Comparison of ENCODE assay signal across 13 cellular contexts in genomic region chr5:45695011-45695667, GRCh38. TPM values are rescaled to one million over a fixed set of nuclear protein-coding genes. Genes with fewer than 3 reads are reported as not detected.
DNase-seq lines count a peak whose midpoint lies in the region; ATAC-seq and TF ChIP-seq lines count a peak whose summit lies in the region.
"Had no signal": no experiment of that assay in that cellular context is flagged by ENCODE, and none has a peak within 500 bp of the region (broad histone marks: within the 10 kb centered on the region; RNA-seq: fewer than 3 reads in every experiment).

No MANE protein-coding gene starts in this region.

- ATAC-seq in activated naive CD8-positive, alpha-beta T cell treated with anti-CD3 and anti-CD28 coated beads, Interleukin-2, amount 10 ng/mL, durations not matched to agents 7 days and 5 days (ENCODE audit: low read depth) = no peak
- ATAC-seq in upper lobe of left lung (ENCODE audit: low FRiP score in 2 of 2) = no peak
- ATAC-seq in GM19324 (IDR thresholded peaks at IDR 0.05; ENCODE audit: low FRiP score, unreplicated experiment) = no peak
- no peak for ATAC-seq in HG03439 (IDR thresholded peaks at IDR 0.05; ENCODE audit: unreplicated experiment)
- ATAC-seq: T-cell had no signal

- H3K9me3 ChIP-seq in upper lobe of left lung = no peaks in the 10 kb centered on the region

- peak overlapping the region; percentile 59 for H3K4me2 ChIP-seq in mesendoderm (ENCODE audit: low read length)

- no peak overlapping the region for H2BK5ac ChIP-seq in mesendoderm (ENCODE audit: low read length)

- no peak overlapping the region for H2BK120ac ChIP-seq in mesendoderm (ENCODE audit: low read depth, low read length)

- H3K4me1 Mint-ChIP-seq in activated naive CD8-positive, alpha-beta T cell treated with anti-CD3 and anti-CD28 coated beads, Interleukin-2, amount 10 ng/mL, durations not matched to agents 7 days and 5 days = peaks cover 1% of the 10 kb centered on the region
- no peaks in the 10 kb centered on the region for H3K4me1 Mint-ChIP-seq in activated naive CD8-positive, alpha-beta T cell treated with anti-CD3 and anti-CD28 coated beads for 36 hours
- H3K4me1 Mint-ChIP-seq in activated CD4-positive, alpha-beta memory T cell treated with anti-CD3 and anti-CD28 coated beads, Interleukin-2, amount 10 ng/mL, durations not matched to agents 7 days and 5 days = peaks cover 2% of the 10 kb centered on the region

- H3K4me3 Mint-ChIP-seq in activated naive CD8-positive, alpha-beta T cell treated with anti-CD3 and anti-CD28 coated beads, Interleukin-2, amount 10 ng/mL, durations not matched to agents 7 days and 5 days = no peak overlapping the region
- no peak overlapping the region for H3K4me3 Mint-ChIP-seq in activated naive CD8-positive, alpha-beta T cell treated with anti-CD3 and anti-CD28 coated beads for 36 hours
- no peak overlapping the region for H3K4me3 Mint-ChIP-seq in activated CD4-positive, alpha-beta memory T cell treated with anti-CD3 and anti-CD28 coated beads, Interleukin-2, amount 10 ng/mL, durations not matched to agents 7 days and 5 days
- H3K4me3 Mint-ChIP-seq: T-cell had no signal

- no peaks in the 10 kb centered on the region for H3K36me3 Mint-ChIP-seq in activated naive CD8-positive, alpha-beta T cell treated with anti-CD3 and anti-CD28 coated beads, Interleukin-2, amount 10 ng/mL, durations not matched to agents 7 days and 5 days
- no peaks in the 10 kb centered on the region for H3K36me3 Mint-ChIP-seq in activated naive CD8-positive, alpha-beta T cell treated with anti-CD3 and anti-CD28 coated beads for 36 hours
- peaks cover 3% of the 10 kb centered on the region for H3K36me3 Mint-ChIP-seq in activated CD4-positive, alpha-beta memory T cell treated with anti-CD3 and anti-CD28 coated beads, Interleukin-2, amount 10 ng/mL, durations not matched to agents 7 days and 5 days (ENCODE audit: low read depth)
- H3K36me3 Mint-ChIP-seq: T-cell had no signal

- H3K56ac ChIP-seq in mesendoderm (ENCODE audit: low read length) = no peak overlapping the region

- no peak overlapping the region for H3K18ac ChIP-seq in mesendoderm (ENCODE audit: low read length)

- POLR2A ChIA-PET in activated naive CD8-positive, alpha-beta T cell treated with anti-CD3 and anti-CD28 coated beads, Interleukin-2, amount 10 ng/mL, durations not matched to agents 7 days and 5 days (lab: Charles Lee) = no interaction called here
- POLR2A ChIA-PET in activated CD4-positive, alpha-beta memory T cell treated with anti-CD3 and anti-CD28 coated beads, Interleukin-2, amount 10 ng/mL, durations not matched to agents 7 days and 5 days (lab: Charles Lee) = no interaction called here

- H3K27ac Mint-ChIP-seq in activated naive CD8-positive, alpha-beta T cell treated with anti-CD3 and anti-CD28 coated beads, Interleukin-2, amount 10 ng/mL, durations not matched to agents 7 days and 5 days = no peak overlapping the region
- no peak overlapping the region for H3K27ac Mint-ChIP-seq in activated naive CD8-positive, alpha-beta T cell treated with anti-CD3 and anti-CD28 coated beads for 36 hours
- no peak overlapping the region for H3K27ac Mint-ChIP-seq in activated CD4-positive, alpha-beta memory T cell treated with anti-CD3 and anti-CD28 coated beads, Interleukin-2, amount 10 ng/mL, durations not matched to agents 7 days and 5 days
- H3K27ac Mint-ChIP-seq: naive B cell, T-cell had no signal

- H3K79me1 ChIP-seq in mesendoderm (ENCODE audit: low read length) = no peaks in the 10 kb centered on the region

- no peak overlapping the region for H2AK5ac ChIP-seq in mesendoderm (ENCODE audit: low read length)

- H3K9me3 Mint-ChIP-seq in activated naive CD8-positive, alpha-beta T cell treated with anti-CD3 and anti-CD28 coated beads, Interleukin-2, amount 10 ng/mL, durations not matched to agents 7 days and 5 days = peaks cover 2% of the 10 kb centered on the region
- H3K9me3 Mint-ChIP-seq in activated naive CD8-positive, alpha-beta T cell treated with anti-CD3 and anti-CD28 coated beads for 36 hours = peaks cover 6% of the 10 kb centered on the region
- H3K9me3 Mint-ChIP-seq in activated CD4-positive, alpha-beta memory T cell treated with anti-CD3 and anti-CD28 coated beads, Interleukin-2, amount 10 ng/mL, durations not matched to agents 7 days and 5 days = no peaks in the 10 kb centered on the region

- H3K4me1 ChIP-seq in mesendoderm (ENCODE audit: control insufficient read depth, low read depth, low read length) = no peaks in the 10 kb centered on the region
- peaks cover 6 to 15% (median 9%) of the 10 kb centered on the region in 4 donors for H3K4me1 ChIP-seq in upper lobe of left lung
- H3K4me1 ChIP-seq: foreskin keratinocyte had no signal

- no CpG with 5 or more reads among the region's 47 CpGs for WGBS in mesendoderm (ENCODE audit: extremely low coverage, insufficient coverage, low lambda C conversion rate)
- WGBS in upper lobe of left lung, 2 donors = 4 to 6% methylated on average over 21 to 26 of the region's 47 CpGs

- H3K4ac ChIP-seq in mesendoderm (ENCODE audit: low read depth, low read length) = no peak overlapping the region

- no peak overlapping the region for H2BK15ac ChIP-seq in mesendoderm (replicated peaks; ENCODE audit: low read depth)

- H3K4me3 ChIP-seq in coronary artery = peak overlapping the region; percentile 56
- peak overlapping the region; percentile 6 for H3K4me3 ChIP-seq in mesendoderm (ENCODE audit: low read length)
- peak overlapping the region in 3 of 4 donors; percentile 31 to 36 (median 33) for H3K4me3 ChIP-seq in upper lobe of left lung

- H3K27ac ChIP-seq in coronary artery (no peak overlapping the region), mesendoderm (ENCODE audit: low read depth, low read length) (no peak overlapping the region), upper lobe of left lung (no peak overlapping the region)
- H3K27ac ChIP-seq: foreskin keratinocyte had no signal

- no peak overlapping the region for H4K8ac ChIP-seq in mesendoderm (ENCODE audit: low read depth, low read length)

- CTCF ChIA-PET in activated CD4-positive, alpha-beta memory T cell treated with anti-CD3 and anti-CD28 coated beads, Interleukin-2, amount 10 ng/mL, durations not matched to agents 7 days and 5 days (lab: Charles Lee) = no interaction called here

- H3K23ac ChIP-seq in mesendoderm (ENCODE audit: low read length) = no peak overlapping the region

- peak; percentile 26 for DNase-seq in activated naive CD8-positive, alpha-beta T cell treated with anti-CD3 and anti-CD28 coated beads, Interleukin-2, amount 10 ng/mL, durations not matched to agents 7 days and 5 days
- DNase-seq in activated naive CD8-positive, alpha-beta T cell treated with anti-CD3 and anti-CD28 coated beads for 36 hours = no peak
- DNase-seq in coronary artery (ENCODE audit: low spot score) = no peak
- peak; percentile 58 for DNase-seq in mesendoderm
- DNase-seq in upper lobe of left lung = peak in 1 of 2 donors; percentile 66
- no peak for DNase-seq in activated CD4-positive, alpha-beta memory T cell treated with anti-CD3 and anti-CD28 coated beads, Interleukin-2, amount 10 ng/mL, durations not matched to agents 7 days and 5 days
- DNase-seq: foreskin keratinocyte, naive B cell, NCI-H510A treated with DMSO at 0.1 percent for 48 hours, T-cell had no signal

- TF ChIP-seq CTCF in coronary artery (IDR thresholded peaks at IDR 0.05) (no peak), upper lobe of left lung (IDR thresholded peaks at IDR 0.05) (no peak)

- no peak overlapping the region for H4K5ac ChIP-seq in mesendoderm (ENCODE audit: low read length)

- H3K79me2 ChIP-seq in mesendoderm (ENCODE audit: control insufficient read depth, insufficient read depth, low read length) = no peaks in the 10 kb centered on the region

- H3K27me3 Mint-ChIP-seq in activated naive CD8-positive, alpha-beta T cell treated with anti-CD3 and anti-CD28 coated beads, Interleukin-2, amount 10 ng/mL, durations not matched to agents 7 days and 5 days = peaks cover 20% of the 10 kb centered on the region
- peaks cover 44% of the 10 kb centered on the region for H3K27me3 Mint-ChIP-seq in activated naive CD8-positive, alpha-beta T cell treated with anti-CD3 and anti-CD28 coated beads for 36 hours
- H3K27me3 Mint-ChIP-seq in activated CD4-positive, alpha-beta memory T cell treated with anti-CD3 and anti-CD28 coated beads, Interleukin-2, amount 10 ng/mL, durations not matched to agents 7 days and 5 days = peaks cover 12% of the 10 kb centered on the region

- H3K9ac ChIP-seq in mesendoderm (ENCODE audit: low read length) = no peak overlapping the region

- TF ChIP-seq EP300 in upper lobe of left lung (IDR thresholded peaks at IDR 0.05) = no peak

- no peak for TF ChIP-seq POLR2A in upper lobe of left lung (IDR thresholded peaks at IDR 0.05)

- H3K27me3 ChIP-seq in mesendoderm (ENCODE audit: insufficient read depth, low read length, poor library complexity) (peaks cover 3% of the 10 kb centered on the region), upper lobe of left lung (peaks cover 0 to 16% (median 7%) of the 10 kb centered on the region in 4 donors)

- H3K36me3 ChIP-seq in mesendoderm (ENCODE audit: control insufficient read depth, insufficient read depth, low read length) = no peaks in the 10 kb centered on the region
- no peaks in the 10 kb centered on the region for H3K36me3 ChIP-seq in upper lobe of left lung

RNA-seq across cellular contexts. Expression of gene HCN1, which starts 1.0 kb away (rescaled TPM):
- total RNA-seq in activated naive CD8-positive, alpha-beta T cell treated with anti-CD3 and anti-CD28 coated beads, Interleukin-2, amount 10 ng/mL, durations not matched to agents 7 days and 5 days = not detected
- total RNA-seq in activated naive CD8-positive, alpha-beta T cell treated with anti-CD3 and anti-CD28 coated beads for 36 hours = not detected
- 0.49 TPM for polyA plus RNA-seq in mesendoderm (2013, experiment 1 of 2)
- 0.43 TPM for polyA plus RNA-seq in mesendoderm (2013, experiment 2 of 2)
- total RNA-seq in upper lobe of left lung = under 1 TPM in 2 of 6 donors, not detected in 4; 0.06 to 0.07 TPM
- not detected for total RNA-seq in activated CD4-positive, alpha-beta memory T cell treated with anti-CD3 and anti-CD28 coated beads, Interleukin-2, amount 10 ng/mL, durations not matched to agents 7 days and 5 days
- total RNA-seq: foreskin keratinocyte, T-cell, ureter had no signal
- polyA plus RNA-seq: foreskin keratinocyte had no signal

Comparison
In these comparisons a context has a peak if more than half of its experiments do, and no peak if none do; other contexts are left out.
1. DNase-seq: peak in activated naive CD8-positive, alpha-beta T cell treated with anti-CD3 and anti-CD28 coated beads, Interleukin-2, amount 10 ng/mL, durations not matched to agents 7 days and 5 days (single experiment) and mesendoderm (single experiment); none in activated naive CD8-positive, alpha-beta T cell treated with anti-CD3 and anti-CD28 coated beads for 36 hours (single experiment), coronary artery (single experiment) and activated CD4-positive, alpha-beta memory T cell treated with anti-CD3 and anti-CD28 coated beads, Interleukin-2, amount 10 ng/mL, durations not matched to agents 7 days and 5 days (single experiment).
2. H3K4me3 ChIP-seq: peak in every context shown above with its lines; median percentile 56 in coronary artery; 33 in upper lobe of left lung; 6 in mesendoderm.